Comparison of ENCODE assay signal across 24 cellular contexts in genomic region chr4:97215426-97215825, GRCh38.
"Had no signal": no experiment of that assay in that cellular context is flagged by ENCODE, and none has a peak within 500 bp of the region (broad histone marks: within the 10 kb centered on the region; RNA-seq: fewer than 3 reads in every experiment).

No MANE protein-coding gene starts in this region.

- H3K36me3 ChIP-seq: breast epithelium, esophagus squamous epithelium, gastrocnemius medialis, stomach, suprapubic skin, tibial nerve had no signal

- H3K27ac ChIP-seq: breast epithelium, esophagus squamous epithelium, gastrocnemius medialis, stomach, suprapubic skin, tibial nerve had no signal

- H3K9me3 ChIP-seq: breast epithelium, esophagus squamous epithelium, gastrocnemius medialis, stomach, suprapubic skin, tibial nerve had no signal

- H3K4me1 ChIP-seq: breast epithelium, esophagus squamous epithelium, gastrocnemius medialis, stomach, suprapubic skin, tibial nerve had no signal

- H3K4me3 ChIP-seq: breast epithelium, esophagus squamous epithelium, gastrocnemius medialis, stomach, suprapubic skin, tibial nerve had no signal

- DNase-seq: activated B cell treated with CpG ODN at 0.5 μM for 24 hours; activated CD4-positive, alpha-beta T cell treated with anti-CD3 and anti-CD28 coated beads for 36 hours; activated CD4-positive, alpha-beta T cell treated with anti-CD3 and anti-CD28 coated beads, Interleukin-2, amount 50 U/mL, for 4 hours; activated CD8-positive, alpha-beta memory T cell treated with anti-CD3 and anti-CD28 coated beads for 24 hours; activated CD8-positive, alpha-beta memory T cell treated with anti-CD3 and anti-CD28 coated beads, Interleukin-2, amount 50 U/mL, for 48 hours; activated naive CD4-positive, alpha-beta T cell; activated T-cell treated with anti-CD3 and anti-CD28 coated beads, Interleukin-2, amount 50 U/mL, for 4 hours; cortex of kidney; endodermal cell; esophagus squamous epithelium; gastrocnemius medialis; head of caudate nucleus; nephron progenitor cell; occipital lobe; posterior cingulate gyrus; small intestine; stimulated activated CD4-positive, alpha-beta T cell treated with anti-CD3 and anti-CD28 coated beads, Interleukin-15, amount 100 ng/mL, for 24 hours; stomach; T-helper 9 cell had no signal

- H3K27me3 ChIP-seq: breast epithelium, esophagus squamous epithelium, gastrocnemius medialis, stomach, suprapubic skin, tibial nerve had no signal

- ATAC-seq: activated CD4-positive, alpha-beta T cell treated with anti-CD3 and anti-CD28 coated beads for 36 hours; activated T-cell treated with anti-CD3 and anti-CD28 coated beads, Interleukin-2, amount 50 U/mL, for 4 hours; gastrocnemius medialis; sciatic nerve; stimulated activated memory B cell treated with anti-CD40 and anti-IgM and Interleukin-4, amounts not matched to agents 10 μg/mL and 1 μg/mL and 100 μg/mL, for 72 hours had no signal
